In genomic region chr13:52097197-52097596, GRCh38 we compare ENCODE assay signal across 9 cellular contexts. TPM values are rescaled to one million over a fixed set of nuclear protein-coding genes. Genes with fewer than 3 reads are reported as not detected.
"Had no signal": no experiment of that assay in that cellular context is flagged by ENCODE, and none has a peak within 500 bp of the region (broad histone marks: within the 10 kb centered on the region; RNA-seq: fewer than 3 reads in every experiment).

No MANE protein-coding gene starts in this region.

- H3K27ac ChIP-seq: GM23248 had no signal

- H3K9me3 Mint-ChIP-seq: HFFc6 had no signal

- DNase-seq: GM23248, GOT3, H7, H9, HCEC 1CT, HFFc6 had no signal

- H3K4me1 ChIP-seq: HAP-1 had no signal

- H3K36me3 ChIP-seq: HAP-1 had no signal

- H3K4me3 Mint-ChIP-seq: H9, HFFc6 had no signal

- H3K9me3 ChIP-seq: HAP-1 had no signal

- H3K27ac Mint-ChIP-seq: HFFc6 had no signal

- ATAC-seq: HCT116 had no signal

- H2AFZ ChIP-seq: GM23248 had no signal

- H3K4me3 ChIP-seq: GM23248, HAP-1 had no signal

- H3K9ac ChIP-seq: GM23248 had no signal

- FAIRE-seq: H54 had no signal

RNA-seq across cellular contexts. Expression of gene NEK5, which starts 31.7 kb away (rescaled TPM):
- total RNA-seq: GM23248, HFFc6 had no signal
